ENCODE assay signal across 15 cellular contexts in the genomic region with DNA sequence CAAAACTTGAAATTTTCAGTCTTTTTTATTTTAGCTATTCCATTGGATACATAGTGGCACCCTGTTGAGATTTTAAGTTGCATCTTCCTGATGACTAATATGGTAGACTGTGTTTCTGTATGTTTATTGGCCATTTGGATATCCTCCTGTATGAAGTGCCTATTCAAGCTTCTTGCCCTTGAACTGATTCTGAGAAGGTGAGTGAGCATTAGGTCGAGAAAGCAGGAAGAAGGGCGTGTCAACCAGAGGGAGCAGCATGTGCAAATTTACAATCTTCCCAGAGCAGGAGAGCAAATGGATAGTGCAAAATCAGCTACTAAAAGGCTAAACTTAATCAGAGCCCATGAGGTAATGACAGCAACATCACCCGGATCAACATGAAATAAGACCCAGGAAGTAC.
"Had no signal": no experiment of that assay in that cellular context is flagged by ENCODE, and none has a peak within 500 bp of the region (broad histone marks: within the 10 kb centered on the region; RNA-seq: fewer than 3 reads in every experiment).

No MANE protein-coding gene starts in this region.

- H3K4me3 Mint-ChIP-seq: activated naive CD8-positive, alpha-beta T cell treated with anti-CD3 and anti-CD28 coated beads, Interleukin-2, amount 10 ng/mL, durations not matched to agents 7 days and 5 days; naive B cell; T-cell had no signal

- H3K9ac ChIP-seq: SK-N-SH had no signal

- H3K9me3 ChIP-seq: gastrocnemius medialis, heart right ventricle, SK-N-SH had no signal

- H3K4me3 ChIP-seq: gastrocnemius medialis, heart right ventricle had no signal

- H3K27ac Mint-ChIP-seq: activated naive CD8-positive, alpha-beta T cell treated with anti-CD3 and anti-CD28 coated beads, Interleukin-2, amount 10 ng/mL, durations not matched to agents 7 days and 5 days; T-cell had no signal

- H3K36me3 Mint-ChIP-seq: naive B cell, T-cell had no signal

- H3K4me2 ChIP-seq: SK-N-SH had no signal

- H3K4me1 Mint-ChIP-seq: activated naive CD8-positive, alpha-beta T cell treated with anti-CD3 and anti-CD28 coated beads, Interleukin-2, amount 10 ng/mL, durations not matched to agents 7 days and 5 days; naive B cell had no signal

- H3K27me3 ChIP-seq: gastrocnemius medialis, heart right ventricle had no signal

- ATAC-seq: gastrocnemius medialis, T-cell had no signal

- DNase-seq: activated CD4-positive, alpha-beta T cell treated with anti-CD3 and anti-CD28 coated beads, Interleukin-2, amount 50 U/mL, for 4 hours; activated CD4-positive, CD25-positive, alpha-beta regulatory T cell treated with anti-CD3 and anti-CD28 coated beads, Interleukin-2, amount 50 U/mL, for 72 hours; activated naive CD4-positive, alpha-beta T cell; activated naive CD8-positive, alpha-beta T cell treated with anti-CD3 and anti-CD28 coated beads, Interleukin-2, amount 10 ng/mL, durations not matched to agents 7 days and 5 days; activated T-cell treated with anti-CD3 and anti-CD28 coated beads for 4 hours; gastrocnemius medialis; heart right ventricle; naive B cell; SK-N-SH; stimulated activated CD4-positive, alpha-beta T cell treated with anti-CD3 and anti-CD28 coated beads, Interleukin-15, amount 100 ng/mL, for 24 hours; stimulated activated CD4-positive, alpha-beta T cell treated with anti-CD3 and anti-CD28 coated beads, Interleukin-4, amount 100 ng/mL, for 1 hour; stimulated activated naive CD4-positive, alpha-beta T cell; T-cell; T1000; trophoblast cell had no signal

- H3K27me3 Mint-ChIP-seq: activated naive CD8-positive, alpha-beta T cell treated with anti-CD3 and anti-CD28 coated beads, Interleukin-2, amount 10 ng/mL, durations not matched to agents 7 days and 5 days; naive B cell; T-cell had no signal

- H3K9me3 Mint-ChIP-seq: activated naive CD8-positive, alpha-beta T cell treated with anti-CD3 and anti-CD28 coated beads, Interleukin-2, amount 10 ng/mL, durations not matched to agents 7 days and 5 days; naive B cell; T-cell had no signal
